In genomic region chr20:36208257-36208656, GRCh38 we compare ENCODE assay signal across 22 cellular contexts. TPM values are rescaled to one million over a fixed set of nuclear protein-coding genes. Genes with fewer than 3 reads are reported as not detected.
A peak's percentile ranks its signal among the peaks of the same experiment; 100 is the strongest.
DNase-seq lines count a peak whose midpoint lies in the region; ATAC-seq, FAIRE-seq and TF ChIP-seq lines count a peak whose summit lies in the region.
"Had no signal": no experiment of that assay in that cellular context is flagged by ENCODE, and none has a peak within 500 bp of the region (broad histone marks: within the 10 kb centered on the region; RNA-seq: fewer than 3 reads in every experiment).

No MANE protein-coding gene starts in this region.

- intact Hi-C loops in activated T-helper 1 cell treated with anti-CD3 and anti-CD28 coated beads, Interleukin-12 subunit alpha, Interleukin-12 subunit beta, Interleukin-2, Interleukin-4 antibody, amounts not matched to agents 30 ng/mL and 10 ng/mL and 1 ng/mL, durations not matched to agents 14 hours and 24 hours and 36 hours (cut with micrococcal nuclease): no loop called here

- H3K4me3 Mint-ChIP-seq in activated T-helper 1 cell treated with anti-CD3 and anti-CD28 coated beads, Interleukin-12 subunit alpha, Interleukin-12 subunit beta, Interleukin-2, Interleukin-4 antibody, amounts not matched to agents 30 ng/mL and 10 ng/mL and 1 ng/mL, durations not matched to agents 14 hours and 24 hours and 36 hours: no peak overlapping the region
- H3K4me3 Mint-ChIP-seq in endothelial cell (ENCODE audit: unreplicated experiment) (peak overlapping the region; percentile 33), neural crest cell (no peak overlapping the region)
- H3K4me3 Mint-ChIP-seq in activated naive CD8-positive, alpha-beta T cell treated with anti-CD3 and anti-CD28 coated beads for 36 hours: no peak overlapping the region
- H3K4me3 Mint-ChIP-seq: CD4-positive, alpha-beta T cell; CD8-positive, alpha-beta T cell had no signal

- no peaks in the 10 kb centered on the region for H3K9me3 Mint-ChIP-seq in activated T-helper 1 cell treated with anti-CD3 and anti-CD28 coated beads, Interleukin-12 subunit alpha, Interleukin-12 subunit beta, Interleukin-2, Interleukin-4 antibody, amounts not matched to agents 30 ng/mL and 10 ng/mL and 1 ng/mL, durations not matched to agents 14 hours and 24 hours and 36 hours
- no peaks in the 10 kb centered on the region for H3K9me3 Mint-ChIP-seq in endothelial cell (ENCODE audit: unreplicated experiment)
- no peaks in the 10 kb centered on the region for H3K9me3 Mint-ChIP-seq in neural crest cell
- no peaks in the 10 kb centered on the region for H3K9me3 Mint-ChIP-seq in activated naive CD8-positive, alpha-beta T cell treated with anti-CD3 and anti-CD28 coated beads for 36 hours
- H3K9me3 Mint-ChIP-seq: CD4-positive, alpha-beta T cell; CD8-positive, alpha-beta T cell had no signal

- no peaks in the 10 kb centered on the region for H3K27me3 Mint-ChIP-seq in activated T-helper 1 cell treated with anti-CD3 and anti-CD28 coated beads, Interleukin-12 subunit alpha, Interleukin-12 subunit beta, Interleukin-2, Interleukin-4 antibody, amounts not matched to agents 30 ng/mL and 10 ng/mL and 1 ng/mL, durations not matched to agents 14 hours and 24 hours and 36 hours (ENCODE audit: insufficient read depth)
- H3K27me3 Mint-ChIP-seq in endothelial cell (ENCODE audit: unreplicated experiment): peaks cover 4% of the 10 kb centered on the region
- H3K27me3 Mint-ChIP-seq in neural crest cell (ENCODE audit: low read depth): no peaks in the 10 kb centered on the region
- H3K27me3 Mint-ChIP-seq in activated naive CD8-positive, alpha-beta T cell treated with anti-CD3 and anti-CD28 coated beads for 36 hours: no peaks in the 10 kb centered on the region

- H3K36me3 Mint-ChIP-seq in activated T-helper 1 cell treated with anti-CD3 and anti-CD28 coated beads, Interleukin-12 subunit alpha, Interleukin-12 subunit beta, Interleukin-2, Interleukin-4 antibody, amounts not matched to agents 30 ng/mL and 10 ng/mL and 1 ng/mL, durations not matched to agents 14 hours and 24 hours and 36 hours (ENCODE audit: low read depth): no peaks in the 10 kb centered on the region
- H3K36me3 Mint-ChIP-seq in endothelial cell (ENCODE audit: low read depth, unreplicated experiment) (peaks cover 10% of the 10 kb centered on the region), neural crest cell (ENCODE audit: low read depth) (no peaks in the 10 kb centered on the region)
- no peaks in the 10 kb centered on the region for H3K36me3 Mint-ChIP-seq in activated naive CD8-positive, alpha-beta T cell treated with anti-CD3 and anti-CD28 coated beads for 36 hours
- H3K36me3 Mint-ChIP-seq: CD8-positive, alpha-beta T cell had no signal

- ATAC-seq in GM21528 (IDR thresholded peaks at IDR 0.05; ENCODE audit: low FRiP score, unreplicated experiment) (no peak), HG03342 (IDR thresholded peaks at IDR 0.05; ENCODE audit: unreplicated experiment) (no peak)
- ATAC-seq: CD8-positive, alpha-beta T cell had no signal

- peaks cover 1% of the 10 kb centered on the region for H3K4me1 Mint-ChIP-seq in activated T-helper 1 cell treated with anti-CD3 and anti-CD28 coated beads, Interleukin-12 subunit alpha, Interleukin-12 subunit beta, Interleukin-2, Interleukin-4 antibody, amounts not matched to agents 30 ng/mL and 10 ng/mL and 1 ng/mL, durations not matched to agents 14 hours and 24 hours and 36 hours (ENCODE audit: low read depth)
- peaks cover 7% of the 10 kb centered on the region for H3K4me1 Mint-ChIP-seq in endothelial cell (ENCODE audit: unreplicated experiment)
- H3K4me1 Mint-ChIP-seq in neural crest cell: peaks cover under 1% of the 10 kb centered on the region
- no peaks in the 10 kb centered on the region for H3K4me1 Mint-ChIP-seq in activated naive CD8-positive, alpha-beta T cell treated with anti-CD3 and anti-CD28 coated beads for 36 hours

- peak overlapping the region; percentile 34 for H3K27ac Mint-ChIP-seq in activated T-helper 1 cell treated with anti-CD3 and anti-CD28 coated beads, Interleukin-12 subunit alpha, Interleukin-12 subunit beta, Interleukin-2, Interleukin-4 antibody, amounts not matched to agents 30 ng/mL and 10 ng/mL and 1 ng/mL, durations not matched to agents 14 hours and 24 hours and 36 hours
- H3K27ac Mint-ChIP-seq in endothelial cell (ENCODE audit: unreplicated experiment): no peak overlapping the region
- H3K27ac Mint-ChIP-seq in neural crest cell (ENCODE audit: unreplicated experiment): peak overlapping the region; percentile 43
- H3K27ac Mint-ChIP-seq in activated naive CD8-positive, alpha-beta T cell treated with anti-CD3 and anti-CD28 coated beads for 36 hours: no peak overlapping the region
- H3K27ac Mint-ChIP-seq: CD4-positive, alpha-beta T cell; CD8-positive, alpha-beta T cell had no signal

- DNase-seq in activated T-helper 1 cell treated with anti-CD3 and anti-CD28 coated beads, Interleukin-12 subunit alpha, Interleukin-12 subunit beta, Interleukin-2, Interleukin-4 antibody, amounts not matched to agents 30 ng/mL and 10 ng/mL and 1 ng/mL, durations not matched to agents 14 hours and 24 hours and 36 hours (ENCODE audit: low spot score): no peak
- DNase-seq in endothelial cell (ENCODE audit: low spot score): no peak
- DNase-seq in neural crest cell (ENCODE audit: low read depth, low spot score): no peak
- DNase-seq in frontal cortex (ENCODE audit: low spot score in 2 of 2): no peak
- DNase-seq in activated naive CD8-positive, alpha-beta T cell treated with anti-CD3 and anti-CD28 coated beads for 36 hours: no peak
- DNase-seq: 8988T; ACHN; BE2C; C1 segment of cervical spinal cord; Caco-2; Calu3; CD4-positive, alpha-beta T cell; CD8-positive, alpha-beta T cell; DMS79 treated with DMSO at 0.1 percent for 48 hours; GF-D8 had no signal

- no peak for FAIRE-seq in frontal cortex (lab: Jason Lieb, UNC)
- FAIRE-seq: A204.1, D721Med, G401.6, GM12891, GM19239 had no signal

- TF ChIP-seq CTCF in endothelial cell (IDR thresholded peaks at IDR 0.05; ENCODE audit: unreplicated experiment): no peak
- TF ChIP-seq CTCF in neural crest cell (conservative IDR thresholded peaks at IDR 0.05): no peak

RNA-seq across cellular contexts. Expression of gene AAR2, which starts 28.0 kb away (rescaled TPM):
- 33.3 and 36.7 TPM in 2 replicates for total RNA-seq in activated T-helper 1 cell treated with anti-CD3 and anti-CD28 coated beads, Interleukin-12 subunit alpha, Interleukin-12 subunit beta, Interleukin-2, Interleukin-4 antibody, amounts not matched to agents 30 ng/mL and 10 ng/mL and 1 ng/mL, durations not matched to agents 14 hours and 24 hours and 36 hours
- total RNA-seq in endothelial cell (ENCODE audit: unreplicated experiment) (20.3 TPM), neural crest cell (33.0 and 33.2 TPM in 2 replicates), frontal cortex (24.9 TPM)
- total RNA-seq in activated naive CD8-positive, alpha-beta T cell treated with anti-CD3 and anti-CD28 coated beads for 36 hours: 10 to 100 TPM; 30.0 to 30.5 TPM

RNA-seq across cellular contexts. Expression of gene EPB41L1, which starts 53.7 kb away (rescaled TPM):
- total RNA-seq in activated T-helper 1 cell treated with anti-CD3 and anti-CD28 coated beads, Interleukin-12 subunit alpha, Interleukin-12 subunit beta, Interleukin-2, Interleukin-4 antibody, amounts not matched to agents 30 ng/mL and 10 ng/mL and 1 ng/mL, durations not matched to agents 14 hours and 24 hours and 36 hours: 0.23 TPM in 1 of 2 replicates, not detected in the other
- 19.3 TPM for total RNA-seq in endothelial cell (ENCODE audit: unreplicated experiment)
- 30.6 and 33.1 TPM in 2 replicates for total RNA-seq in neural crest cell
- 58.7 TPM for total RNA-seq in frontal cortex
- total RNA-seq in activated naive CD8-positive, alpha-beta T cell treated with anti-CD3 and anti-CD28 coated beads for 36 hours: under 1 TPM; 0.84 to 0.99 TPM

Comparison
In these comparisons a context has a peak if more than half of its experiments do, and no peak if none do; other contexts are left out.
1. H3K27ac Mint-ChIP-seq: peak in activated T-helper 1 cell treated with anti-CD3 and anti-CD28 coated beads, Interleukin-12 subunit alpha, Interleukin-12 subunit beta, Interleukin-2, Interleukin-4 antibody, amounts not matched to agents 30 ng/mL and 10 ng/mL and 1 ng/mL, durations not matched to agents 14 hours and 24 hours and 36 hours (single experiment) and neural crest cell (single experiment); none in endothelial cell (single experiment) and activated naive CD8-positive, alpha-beta T cell treated with anti-CD3 and anti-CD28 coated beads for 36 hours (single experiment).
2. RNA of gene EPB41L1, which starts 53.7 kb away (total RNA-seq): 58.7 TPM in frontal cortex (single experiment), 30.6 to 33.1 TPM in neural crest cell and 19.3 TPM in endothelial cell (single experiment); 0.84 to 0.99 TPM in activated naive CD8-positive, alpha-beta T cell treated with anti-CD3 and anti-CD28 coated beads for 36 hours and 0.23 TPM in activated T-helper 1 cell treated with anti-CD3 and anti-CD28 coated beads, Interleukin-12 subunit alpha, Interleukin-12 subunit beta, Interleukin-2, Interleukin-4 antibody, amounts not matched to agents 30 ng/mL and 10 ng/mL and 1 ng/mL, durations not matched to agents 14 hours and 24 hours and 36 hours; every median in the first group is over 10 times any median in the second.